Comparison of ENCODE assay signal across 1 cellular context in genomic region chr16:29833219-29833618, GRCh38. TPM values are rescaled to one million over a fixed set of nuclear protein-coding genes. Genes with fewer than 3 reads are reported as not detected.
"Had no signal": no experiment of that assay in that cellular context is flagged by ENCODE, and none has a peak within 500 bp of the region (broad histone marks: within the 10 kb centered on the region; RNA-seq: fewer than 3 reads in every experiment).

No MANE protein-coding gene starts in this region.

RNA-seq across cellular contexts. Expression of gene PRRT2, which starts 21.2 kb away (rescaled TPM):
- total RNA-seq: bronchial epithelial cell had no signal
